ENCODE assay signal across 13 cellular contexts in the genomic region with DNA sequence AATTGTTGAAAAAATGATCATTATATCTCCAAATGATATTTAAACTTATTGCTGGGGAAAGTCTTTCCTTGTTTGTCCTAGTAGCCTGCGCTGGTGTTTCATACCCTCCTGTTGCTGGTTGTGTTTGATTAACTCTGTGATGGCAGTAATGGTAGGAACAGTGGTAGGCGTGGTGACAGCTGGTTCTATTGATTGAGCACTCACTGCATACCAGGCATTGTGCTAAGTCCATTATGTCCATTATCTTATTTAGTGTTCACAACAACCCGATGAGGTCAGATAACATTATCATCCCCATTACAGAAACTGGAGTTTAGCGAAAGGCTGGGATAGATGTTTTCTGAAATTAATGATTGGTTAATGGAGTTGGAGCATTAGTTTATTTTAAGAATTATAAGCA. TPM values are rescaled to one million over a fixed set of nuclear protein-coding genes. Genes with fewer than 3 reads are reported as not detected.
A peak's percentile ranks its signal among the peaks of the same experiment; 100 is the strongest.
DNase-seq lines count a peak whose midpoint lies in the region; ATAC-seq, FAIRE-seq and TF ChIP-seq lines count a peak whose summit lies in the region.
"Had no signal": no experiment of that assay in that cellular context is flagged by ENCODE, and none has a peak within 500 bp of the region (broad histone marks: within the 10 kb centered on the region; RNA-seq: fewer than 3 reads in every experiment).

No MANE protein-coding gene starts in this region.

- no peaks in the 10 kb centered on the region for H3K27me3 Mint-ChIP-seq in mesothelial cell of epicardium (ENCODE audit: low read depth)
- H3K27me3 Mint-ChIP-seq in activated T-helper 17 cell treated with anti-CD3 and anti-CD28 coated beads, Interleukin-2, amount 50 U/mL, for 72 hours: no peaks in the 10 kb centered on the region

- H3K4me1 Mint-ChIP-seq in mesothelial cell of epicardium: peaks cover 46% of the 10 kb centered on the region
- H3K4me1 Mint-ChIP-seq in activated T-helper 17 cell treated with anti-CD3 and anti-CD28 coated beads, Interleukin-2, amount 50 U/mL, for 72 hours: peaks cover 21% of the 10 kb centered on the region

- FAIRE-seq in urothelium cell line (lab: Jason Lieb, UNC): no peak
- FAIRE-seq: bronchial epithelial cell, pancreas had no signal

- H3K9me3 Mint-ChIP-seq in mesothelial cell of epicardium: no peaks in the 10 kb centered on the region
- no peaks in the 10 kb centered on the region for H3K9me3 Mint-ChIP-seq in activated T-helper 17 cell treated with anti-CD3 and anti-CD28 coated beads, Interleukin-2, amount 50 U/mL, for 72 hours
- H3K9me3 Mint-ChIP-seq: activated T-helper 2 cell treated with anti-CD3 and anti-CD28 coated beads, Interferon-gamma antibody, Interleukin-2, Interleukin-4, amounts not matched to agents 10 μg/mL and 5 μg/mL and 100 μg/mL, durations not matched to agents 14 hours and 24 hours and 36 hours had no signal

- peaks cover 8% of the 10 kb centered on the region for H3K36me3 Mint-ChIP-seq in mesothelial cell of epicardium
- peaks cover 32% of the 10 kb centered on the region for H3K36me3 Mint-ChIP-seq in activated T-helper 17 cell treated with anti-CD3 and anti-CD28 coated beads, Interleukin-2, amount 50 U/mL, for 72 hours (ENCODE audit: low read depth)

- DNase-seq in CMK (ENCODE audit: low read depth) (peak; percentile 29), NCI-H146 (lab: John Stamatoyannopoulos, UW) (peak; percentile 92), mesothelial cell of epicardium (ENCODE audit: low spot score in 2 of 2, unreplicated experiment in 2 of 2) (no peak), urothelium cell line (ENCODE audit: low spot score) (no peak), SW 1271 (lab: John Stamatoyannopoulos, UW) (no peak)
- DNase-seq in stimulated activated CD4-positive, alpha-beta T cell treated with anti-CD3 and anti-CD28 coated beads, Interleukin-2, amount 100 ng/mL, for 48 hours: no peak
- DNase-seq: activated CD4-positive, alpha-beta T cell treated with anti-CD3 and anti-CD28 coated beads for 4 hours; AML-193; pancreas had no signal

- no peak for TF ChIP-seq CTCF in mesothelial cell of epicardium (IDR thresholded peaks at IDR 0.05; ENCODE audit: unreplicated experiment)

- peak overlapping the region; percentile 82 for H3K27ac Mint-ChIP-seq in mesothelial cell of epicardium
- no peak overlapping the region for H3K27ac Mint-ChIP-seq in activated T-helper 17 cell treated with anti-CD3 and anti-CD28 coated beads, Interleukin-2, amount 50 U/mL, for 72 hours

- no peak for ATAC-seq in SK-N-SH treated with all-trans-retinoic acid at 6 μM for 48 hours
- ATAC-seq in activated T-helper 17 cell treated with anti-CD3 and anti-CD28 coated beads, Interleukin-2, amount 50 U/mL, for 72 hours (replicated peaks): no peak

- H3K4me3 Mint-ChIP-seq in mesothelial cell of epicardium: peak overlapping the region; percentile 11
- no peak overlapping the region for H3K4me3 Mint-ChIP-seq in activated T-helper 17 cell treated with anti-CD3 and anti-CD28 coated beads, Interleukin-2, amount 50 U/mL, for 72 hours

TF ChIP-seq in SK-N-SH treated with all-trans-retinoic acid at 6 μM for 48 hours, 23 proteins besides CTCF, POLR2A, EP300 and RAD21:
- no peak for TF ChIP-seq BACH2 (CRISPR knock-in tag; IDR thresholded peaks at IDR 0.05; ENCODE audit: borderline replicate concordance)
- no peak for TF ChIP-seq OSR1 (CRISPR knock-in tag; IDR thresholded peaks at IDR 0.05)
- 0 out of 2 replicates have a peak, but pooled peaks have one; percentile 52 for TF ChIP-seq PPARA (CRISPR knock-in tag; IDR thresholded peaks at IDR 0.05; ENCODE audit: borderline replicate concordance)
- TF ChIP-seq TOX (CRISPR knock-in tag; IDR thresholded peaks at IDR 0.05; ENCODE audit: borderline replicate concordance): no peak
- TF ChIP-seq ZFP3 (CRISPR knock-in tag; IDR thresholded peaks at IDR 0.05): no peak
- peak; percentile 34; the same call in 1 of the 2 replicates for TF ChIP-seq TCF4 (CRISPR knock-in tag; IDR thresholded peaks at IDR 0.05; ENCODE audit: borderline replicate concordance)
- peak; percentile 89 for TF ChIP-seq ISL1 (CRISPR knock-in tag; IDR thresholded peaks at IDR 0.05)
- peak; percentile 54; the same call in 1 of the 2 replicates for TF ChIP-seq CREB5 (CRISPR knock-in tag; IDR thresholded peaks at IDR 0.05; ENCODE audit: low read depth)
- TF ChIP-seq TSHZ2 (CRISPR knock-in tag; IDR thresholded peaks at IDR 0.05): no peak
- no peak for TF ChIP-seq RARB (CRISPR knock-in tag; IDR thresholded peaks at IDR 0.05)
TF ChIP-seq in SK-N-SH treated with all-trans-retinoic acid at 6 μM for 48 hours: peak in this region for 4.

RNA-seq across cellular contexts. Expression of gene PPP1R21, which starts 11.5 kb away (rescaled TPM):
- 33.0 to 36.2 TPM (median 34.1 TPM) in 3 replicates for total RNA-seq in mesothelial cell of epicardium
- 10 to 100 TPM; 25.6 to 39.6 TPM for total RNA-seq in activated T-helper 17 cell treated with anti-CD3 and anti-CD28 coated beads, Interleukin-2, amount 50 U/mL, for 72 hours

Comparison
In these comparisons a context has a peak if more than half of its experiments do, and no peak if none do; other contexts are left out.
1. DNase-seq: peak in CMK (single experiment) and NCI-H146 (single experiment); none in mesothelial cell of epicardium (0 of 2), urothelium cell line (single experiment), stimulated activated CD4-positive, alpha-beta T cell treated with anti-CD3 and anti-CD28 coated beads, Interleukin-2, amount 100 ng/mL, for 48 hours (0 of 2) and SW 1271 (0 of 2).